ENCODE assay signal across 10 cellular contexts in genomic region chr10:89516149-89516832, GRCh38. TPM values are rescaled to one million over a fixed set of nuclear protein-coding genes. Genes with fewer than 3 reads are reported as not detected.
DNase-seq lines count a peak whose midpoint lies in the region; ATAC-seq lines count a peak whose summit lies in the region.
"Had no signal": no experiment of that assay in that cellular context is flagged by ENCODE, and none has a peak within 500 bp of the region (broad histone marks: within the 10 kb centered on the region; RNA-seq: fewer than 3 reads in every experiment).

No MANE protein-coding gene starts in this region.

- no peaks in the 10 kb centered on the region for H3K27me3 ChIP-seq in muscle layer of duodenum (ENCODE audit: low read depth, low read length)

- H3K9me3 ChIP-seq in muscle layer of duodenum (ENCODE audit: control insufficient read depth in 1 of 2, low read length in 2 of 2) = no peaks in the 10 kb centered on the region

- peak overlapping the region; percentile 67 for H3K27ac ChIP-seq in muscle layer of duodenum (ENCODE audit: low read length)

- H3K4me1 Mint-ChIP-seq in naive thymus-derived CD8-positive, alpha-beta T cell = no peaks in the 10 kb centered on the region

- H3K4me3 Mint-ChIP-seq in naive thymus-derived CD8-positive, alpha-beta T cell = no peak overlapping the region

- no peaks in the 10 kb centered on the region for H3K9me3 Mint-ChIP-seq in naive thymus-derived CD8-positive, alpha-beta T cell

- POLR2A ChIA-PET in naive thymus-derived CD8-positive, alpha-beta T cell (lab: Charles Lee) = no interaction called here

- DNase-seq in AG08395 (ENCODE audit: low spot score) = peak; percentile 78
- DNase-seq in NCI-H69 (lab: John Stamatoyannopoulos, UW) = peak; percentile 21
- DNase-seq in fibroblast of gingiva (ENCODE audit: low read depth) = peak; percentile 87
- DNase-seq in OCI-M2 (lab: John Stamatoyannopoulos, UW; ENCODE audit: unreplicated experiment) = no peak
- DNase-seq in stimulated activated CD4-positive, alpha-beta T cell treated with anti-CD3 and anti-CD28 coated beads, Interleukin-4, amount 100 ng/mL, for 4 hours = no peak
- DNase-seq in naive thymus-derived CD8-positive, alpha-beta T cell = no peak
- no peak for DNase-seq in midbrain (lab: John Stamatoyannopoulos, UW)
- DNase-seq: activated T-cell treated with anti-CD3 and anti-CD28 coated beads for 4 hours; stimulated activated CD4-positive, alpha-beta T cell treated with anti-CD3 and anti-CD28 coated beads, Interleukin-1b, Interleukin-23, amount 100 ng/mL, for 48 hours had no signal

- H3K27ac Mint-ChIP-seq in naive thymus-derived CD8-positive, alpha-beta T cell = no peak overlapping the region

- no peaks in the 10 kb centered on the region for H3K36me3 Mint-ChIP-seq in naive thymus-derived CD8-positive, alpha-beta T cell

- ATAC-seq in naive thymus-derived CD8-positive, alpha-beta T cell = no peak

- peaks cover 0 to 3% (median 1%) of the 10 kb centered on the region in 5 donors for H3K27me3 Mint-ChIP-seq in naive thymus-derived CD8-positive, alpha-beta T cell

- H3K4me3 ChIP-seq in muscle layer of duodenum (ENCODE audit: low read depth in 1 of 2, low read length in 2 of 2) = no peak overlapping the region

- H3K4me1 ChIP-seq in muscle layer of duodenum (ENCODE audit: control insufficient read depth in 1 of 2, insufficient read depth in 2 of 2, low read length in 2 of 2) = peaks cover 4 to 13% of the 10 kb centered on the region in 2 donors

- H3K36me3 ChIP-seq in muscle layer of duodenum (ENCODE audit: control insufficient read depth in 1 of 2, insufficient read depth in 2 of 2, low read length in 2 of 2) = no peaks in the 10 kb centered on the region

RNA-seq across cellular contexts. Expression of gene SLC16A12, which starts 19.1 kb away (rescaled TPM):
- not detected for total RNA-seq in naive thymus-derived CD8-positive, alpha-beta T cell
- not detected for polyA plus RNA-seq in naive thymus-derived CD8-positive, alpha-beta T cell

Comparison
In these comparisons a context has a peak if more than half of its experiments do, and no peak if none do; other contexts are left out.
1. DNase-seq: peak in AG08395 (single experiment), NCI-H69 (single experiment) and fibroblast of gingiva (single experiment); none in OCI-M2 (single experiment), stimulated activated CD4-positive, alpha-beta T cell treated with anti-CD3 and anti-CD28 coated beads, Interleukin-4, amount 100 ng/mL, for 4 hours (0 of 2), naive thymus-derived CD8-positive, alpha-beta T cell (0 of 10) and midbrain (single experiment).